9 cellular contexts compared by ENCODE assay signal in the genomic region with DNA sequence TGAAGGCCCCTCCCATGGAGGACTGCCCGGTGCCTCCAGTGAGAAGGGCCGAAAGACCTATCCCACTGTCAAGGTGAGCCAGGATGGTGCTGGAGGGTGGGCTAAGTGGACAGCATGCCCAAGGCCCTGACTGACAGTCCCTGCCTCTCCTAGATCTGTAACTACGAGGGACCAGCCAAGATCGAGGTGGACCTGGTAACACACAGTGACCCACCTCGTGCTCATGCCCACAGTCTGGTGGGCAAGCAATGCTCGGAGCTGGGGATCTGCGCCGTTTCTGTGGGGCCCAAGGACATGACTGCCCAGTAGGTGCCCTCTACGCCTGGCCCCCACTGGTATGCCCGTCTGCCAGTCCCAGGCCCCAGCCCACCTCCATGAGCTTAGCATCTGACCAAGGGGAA. TPM values are rescaled to one million over a fixed set of nuclear protein-coding genes. Genes with fewer than 3 reads are reported as not detected.
A peak's percentile ranks its signal among the peaks of the same experiment; 100 is the strongest.
DNase-seq lines count a peak whose midpoint lies in the region; ATAC-seq and TF ChIP-seq lines count a peak whose summit lies in the region.
"Had no signal": no experiment of that assay in that cellular context is flagged by ENCODE, and none has a peak within 500 bp of the region (broad histone marks: within the 10 kb centered on the region; RNA-seq: fewer than 3 reads in every experiment).

No MANE protein-coding gene starts in this region.

- intact Hi-C loops in Panc1 (cut with micrococcal nuclease; ENCODE audit: unreplicated experiment), result no loop called here

- in situ Hi-C loops in Panc1 (cut with HindIII; ENCODE audit: low pct_unique_long_range_greater_than_20kb, low sequenced_read_pairs), result no loop called here

- CTCF ChIA-PET in SK-N-SH (lab: Yijun Ruan, JAX), result interaction anchor here (0.6 to 16.5 kb wide), 7 partner anchors 11 to 241 kb away, joined by 3 to 359 read pairs (median 17); partner anchors contain the start of genes ELOVL3, FBXL15 and PSD
- CTCF ChIA-PET in Panc1 (lab: Charles Lee), result interaction anchor here (1.0 kb wide), 1 partner anchor 8 kb away, joined by 4 read pairs; no protein-coding TSS in a partner anchor

- H3K27me3 ChIP-seq in SK-N-SH (ENCODE audit: insufficient read depth) (no peaks in the 10 kb centered on the region), Panc1 (ENCODE audit: control insufficient read depth, insufficient read depth, low read length) (no peaks in the 10 kb centered on the region; the same call in 1 of the 2 replicates)

- ATAC-seq in SK-N-SH treated with all-trans-retinoic acid at 6 μM for 48 hours (no peak), Panc1 (no peak)

- no CpG with 5 or more reads among the region's 10 CpGs for WGBS in SK-N-SH (ENCODE audit: low lambda C conversion rate)

- no peaks in the 10 kb centered on the region for H4K20me1 ChIP-seq in SK-N-SH (ENCODE audit: insufficient read depth)

- H3F3A ChIP-seq in SK-N-SH (replicated peaks; ENCODE audit: insufficient read depth), result peaks cover 3% of the 10 kb centered on the region

- H3K4me1 ChIP-seq in SK-N-SH (ENCODE audit: control insufficient read depth in 1 of 2, insufficient read depth in 2 of 2, low read depth in 1 of 2, low read length in 1 of 2) (peaks cover 0 to 23% of the 10 kb centered on the region in 2 experiments; a peak in 1 of 4 replicates), Panc1 (ENCODE audit: control insufficient read depth, insufficient read depth, low read length) (peaks cover 41% of the 10 kb centered on the region)

- H3K9me2 ChIP-seq in SK-N-SH, result no peaks in the 10 kb centered on the region

- H3K9me3 ChIP-seq in SK-N-SH (no peaks in the 10 kb centered on the region), Panc1 (ENCODE audit: control insufficient read depth, insufficient read depth, low read depth, low read length) (no peaks in the 10 kb centered on the region)

- POLR2A ChIA-PET in SK-N-SH (lab: Yijun Ruan, JAX) (interaction anchor here (1.5 kb wide), 1 partner anchor 36 kb away, joined by 4 read pairs; the partner anchor contains the start of gene CUEDC2), Panc1 (lab: Charles Lee) (no interaction called here)

- no peak overlapping the region for H2AFZ ChIP-seq in SK-N-SH (ENCODE audit: low read depth)

- TF ChIP-seq RAD21 in SK-N-SH (IDR thresholded peaks at IDR 0.05; ENCODE audit: low read length), result no peak

- no peak for TF ChIP-seq EP300 in SK-N-SH (IDR thresholded peaks at IDR 0.05; ENCODE audit: borderline replicate concordance in 1 of 2, low read depth in 1 of 2, low read length in 1 of 2)

- H3K36me3 ChIP-seq in SK-N-SH (replicated peaks in 1 of 2; ENCODE audit: control insufficient read depth in 1 of 2, insufficient read depth in 2 of 2, low read length in 1 of 2), result no peaks in the 10 kb centered on the region
- peaks cover 2% of the 10 kb centered on the region; the same call in 1 of the 2 replicates for H3K36me3 ChIP-seq in Panc1 (ENCODE audit: control insufficient read depth, insufficient read depth, low read length)

- DNase-seq in SK-N-SH (no peak), Panc1 (ENCODE audit: low read depth, low spot score) (no peak), fibroblast of the aortic adventitia (ENCODE audit: low read depth) (no peak), SW 1271 (lab: John Stamatoyannopoulos, UW) (no peak), DMS153 treated with DMSO at 0.1 percent for 48 hours (lab: John Stamatoyannopoulos, UW; ENCODE audit: unreplicated experiment) (no peak), cerebellar cortex (ENCODE audit: low spot score) (no peak)
- DNase-seq: NCI-H526 had no signal

- TF ChIP-seq CTCF in SK-N-SH (IDR thresholded peaks at IDR 0.05), result no peak
- no peak for TF ChIP-seq CTCF in Panc1 (IDR thresholded peaks at IDR 0.05)
- no peak for TF ChIP-seq CTCF in fibroblast of the aortic adventitia (IDR thresholded peaks at IDR 0.05; ENCODE audit: insufficient read depth, low read length)

- H3K4me2 ChIP-seq in SK-N-SH, result peak overlapping the region; percentile 90

- no peak overlapping the region for H3K27ac ChIP-seq in SK-N-SH (ENCODE audit: low read depth in 2 of 2, low read length in 1 of 2)
- H3K27ac ChIP-seq in Panc1 (ENCODE audit: low read length), result peak overlapping the region; percentile 80
- peak overlapping the region in 15 of 21 experiments; percentile 92 to 99 (median 97) for H3K27ac ChIP-seq in skin epidermis

- BruUV-seq in Panc1 (replicated peaks; lab: Mats Ljungman, UMichigan), result no TSS peak

- H3K4me3 ChIP-seq in SK-N-SH (ENCODE audit: low read depth in 2 of 2, low read length in 1 of 2) (no peak overlapping the region), Panc1 (ENCODE audit: low read depth in 2 of 2, low read length in 2 of 2) (peak overlapping the region; percentile 67 to 89), fibroblast of the aortic adventitia (ENCODE audit: low read depth, low read length) (peak overlapping the region; percentile 85), skin epidermis (peak overlapping the region in 6 of 7 experiments; percentile 64 to 81 (median 72))

- peaks cover 5% of the 10 kb centered on the region; the same call in 1 of the 2 replicates for H3K79me2 ChIP-seq in SK-N-SH (ENCODE audit: insufficient read depth)

- no peak overlapping the region for H3K9ac ChIP-seq in SK-N-SH

TF ChIP-seq in SK-N-SH, 30 proteins besides CTCF, POLR2A, EP300 and RAD21 (continues in another document):
- TF ChIP-seq TAF1 (IDR thresholded peaks at IDR 0.05; ENCODE audit: borderline replicate concordance, low read depth, low read length), result no peak
- TF ChIP-seq, protein P1, sequence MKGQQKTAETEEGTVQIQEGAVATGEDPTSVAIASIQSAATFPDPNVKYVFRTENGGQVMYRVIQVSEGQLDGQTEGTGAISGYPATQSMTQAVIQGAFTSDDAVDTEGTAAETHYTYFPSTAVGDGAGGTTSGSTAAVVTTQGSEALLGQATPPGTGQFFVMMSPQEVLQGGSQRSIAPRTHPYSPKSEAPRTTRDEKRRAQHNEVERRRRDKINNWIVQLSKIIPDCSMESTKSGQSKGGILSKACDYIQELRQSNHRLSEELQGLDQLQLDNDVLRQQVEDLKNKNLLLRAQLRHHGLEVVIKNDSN (IDR thresholded peaks at IDR 0.05; ENCODE audit: borderline replicate concordance, low read depth), result no peak

TF ChIP-seq in SK-N-SH treated with all-trans-retinoic acid at 6 μM for 48 hours, 23 proteins besides CTCF, POLR2A, EP300 and RAD21 (continues in another document):
- TF ChIP-seq RARB (CRISPR knock-in tag; IDR thresholded peaks at IDR 0.05) (no peak), SNAI2 (CRISPR knock-in tag; IDR thresholded peaks at IDR 0.05) (no peak), ARNTL (CRISPR knock-in tag; IDR thresholded peaks at IDR 0.05; ENCODE audit: borderline replicate concordance, low read depth) (no peak), CREB5 (CRISPR knock-in tag; IDR thresholded peaks at IDR 0.05; ENCODE audit: low read depth) (no peak), CSDC2 (CRISPR knock-in tag; IDR thresholded peaks at IDR 0.05) (no peak), BACH2 (CRISPR knock-in tag; IDR thresholded peaks at IDR 0.05; ENCODE audit: borderline replicate concordance) (no peak), ZNF565 (CRISPR knock-in tag; conservative IDR thresholded peaks at IDR 0.05; ENCODE audit: low read depth) (no peak), ESRRG (CRISPR knock-in tag; IDR thresholded peaks at IDR 0.05) (no peak), ISL1 (CRISPR knock-in tag; IDR thresholded peaks at IDR 0.05) (no peak), ZNF8 (CRISPR knock-in tag; IDR thresholded peaks at IDR 0.05) (no peak)

RNA-seq across cellular contexts. Expression of gene NFKB2, which starts 1.2 kb away (rescaled TPM):
- polyA plus RNA-seq in SK-N-SH (2012; rRNA removed), result 20.6 and 26.6 TPM in 2 replicates
- 9.9 and 14.1 TPM in 2 replicates for polyA plus RNA-seq in SK-N-SH (2012; cell fraction: cytosol; rRNA removed)
- 66.4 and 78.0 TPM in 2 replicates for polyA plus RNA-seq in SK-N-SH (2012; cell fraction: nucleus; rRNA removed)
- total RNA-seq in Panc1 (2021; ENCODE audit: unreplicated experiment), result 105 TPM
- 119 TPM for polyA plus RNA-seq in Panc1 (2012; ENCODE audit: insufficient read length)
- 9.0 and 16.2 TPM in 2 replicates for total RNA-seq in fibroblast of the aortic adventitia (ENCODE audit: low replicate concordance)

RNA-seq across cellular contexts. Expression of gene PSD, which starts 21.8 kb away (rescaled TPM):
- polyA plus RNA-seq in SK-N-SH (2012; rRNA removed), result 0.97 and 0.99 TPM in 2 replicates
- polyA plus RNA-seq in SK-N-SH (2012; cell fraction: cytosol; rRNA removed), result 0.45 and 1.0 TPM in 2 replicates
- polyA plus RNA-seq in SK-N-SH (2012; cell fraction: nucleus; rRNA removed), result 2.1 and 3.1 TPM in 2 replicates
- total RNA-seq in Panc1 (2021; ENCODE audit: unreplicated experiment) (2.4 TPM), fibroblast of the aortic adventitia (ENCODE audit: low replicate concordance) (0.18 and 1.3 TPM in 2 replicates)
- polyA plus RNA-seq in Panc1 (2012; ENCODE audit: insufficient read length), result 8.3 TPM

RNA-seq across cellular contexts. Expression of gene FBXL15, which starts 23.9 kb away (rescaled TPM):
- polyA plus RNA-seq in SK-N-SH (2012; rRNA removed), result 11.7 and 17.2 TPM in 2 replicates
- polyA plus RNA-seq in SK-N-SH (2012; cell fraction: cytosol; rRNA removed), result 6.0 and 10.9 TPM in 2 replicates
- polyA plus RNA-seq in SK-N-SH (2012; cell fraction: nucleus; rRNA removed), result 38.1 and 88.2 TPM in 2 replicates
- total RNA-seq in Panc1 (2021; ENCODE audit: unreplicated experiment) (7.9 TPM), fibroblast of the aortic adventitia (ENCODE audit: low replicate concordance) (5.2 and 39.6 TPM in 2 replicates)
- polyA plus RNA-seq in Panc1 (2012; ENCODE audit: insufficient read length), result 17.0 TPM

RNA-seq across cellular contexts. Expression of gene CUEDC2, which starts 35.6 kb away (rescaled TPM):
- 130 and 162 TPM in 2 replicates for polyA plus RNA-seq in SK-N-SH (2012; rRNA removed)
- polyA plus RNA-seq in SK-N-SH (2012; cell fraction: cytosol; rRNA removed), result 95.1 and 125 TPM in 2 replicates
- 224 and 316 TPM in 2 replicates for polyA plus RNA-seq in SK-N-SH (2012; cell fraction: nucleus; rRNA removed)
- total RNA-seq in Panc1 (2021; ENCODE audit: unreplicated experiment), result 79.3 TPM
- polyA plus RNA-seq in Panc1 (2012; ENCODE audit: insufficient read length), result 128 TPM
- 40.9 and 61.4 TPM in 2 replicates for total RNA-seq in fibroblast of the aortic adventitia (ENCODE audit: low replicate concordance)

RNA-seq across cellular contexts. Expression of gene C10orf95, which starts 54.6 kb away (rescaled TPM):
- polyA plus RNA-seq in SK-N-SH (2012; rRNA removed), result 0.05 and 0.07 TPM in 2 replicates
- 0.03 and 0.07 TPM in 2 replicates for polyA plus RNA-seq in SK-N-SH (2012; cell fraction: cytosol; rRNA removed)
- polyA plus RNA-seq in SK-N-SH (2012; cell fraction: nucleus; rRNA removed), result 0.08 and 0.19 TPM in 2 replicates
- total RNA-seq in Panc1 (2021; ENCODE audit: unreplicated experiment) (0.21 TPM), fibroblast of the aortic adventitia (ENCODE audit: low replicate concordance) (not detected in 2 replicates)
- 1.2 TPM for polyA plus RNA-seq in Panc1 (2012; ENCODE audit: insufficient read length)

Comparison
In these comparisons a context has a peak if more than half of its experiments do, and no peak if none do; other contexts are left out.
1. H3K27ac ChIP-seq: peak in Panc1 (single experiment) and skin epidermis (15 of 21); none in SK-N-SH (0 of 2).
2. H3K4me3 ChIP-seq: peak in Panc1 (2 of 2), fibroblast of the aortic adventitia (single experiment) and skin epidermis (6 of 7); none in SK-N-SH (0 of 2).